In genomic region chr4:16269742-16270522, GRCh38 we compare ENCODE assay signal across 12 cellular contexts. TPM values are rescaled to one million over a fixed set of nuclear protein-coding genes. Genes with fewer than 3 reads are reported as not detected.
DNase-seq lines count a peak whose midpoint lies in the region; ATAC-seq and TF ChIP-seq lines count a peak whose summit lies in the region.
"Had no signal": no experiment of that assay in that cellular context is flagged by ENCODE, and none has a peak within 500 bp of the region (broad histone marks: within the 10 kb centered on the region; RNA-seq: fewer than 3 reads in every experiment).

No MANE protein-coding gene starts in this region.

- POLR2A ChIA-PET in MCF 10A (lab: Yijun Ruan, JAX): interaction anchor here (0.7 kb wide), 1 partner anchor 872 kb away, joined by 3 read pairs; no protein-coding TSS in a partner anchor

- H3K9me3 ChIP-seq in breast epithelium (no peaks in the 10 kb centered on the region), thoracic aorta (no peaks in the 10 kb centered on the region)

- intact Hi-C loops in MCF 10A (cut with micrococcal nuclease) (loop anchor here (10.0 kb wide), 2 partner anchors 315 to 385 kb away; no protein-coding TSS in a partner anchor), breast epithelium (cut with DNase I; ENCODE audit: low total_unique reads) (no loop called here)

- H3K36me3 Mint-ChIP-seq in MCF 10A (ENCODE audit: insufficient read depth, unreplicated experiment): peaks cover 4% of the 10 kb centered on the region

- TF ChIP-seq CTCF in MCF 10A (IDR thresholded peaks at IDR 0.05; ENCODE audit: unreplicated experiment): no peak
- TF ChIP-seq CTCF in breast epithelium (IDR thresholded peaks at IDR 0.05): no peak
- no peak for TF ChIP-seq CTCF in fibroblast of villous mesenchyme (IDR thresholded peaks at IDR 0.05; ENCODE audit: insufficient read depth, low read depth, low read length)
- no peak for TF ChIP-seq CTCF in thoracic aorta (IDR thresholded peaks at IDR 0.05)

- no peak overlapping the region for H3K4me3 Mint-ChIP-seq in MCF 10A (ENCODE audit: unreplicated experiment)

- H3K9me3 Mint-ChIP-seq in MCF 10A (ENCODE audit: unreplicated experiment): no peaks in the 10 kb centered on the region

- ATAC-seq in thoracic aorta (ENCODE audit: insufficient number of reproducible peaks, low FRiP score, low read depth) (peak; percentile 67), GM18519 (IDR thresholded peaks at IDR 0.05; ENCODE audit: low FRiP score, unreplicated experiment) (no peak)

- H3K27ac ChIP-seq in breast epithelium (no peak overlapping the region), thoracic aorta (peak overlapping the region in 1 of 2 donors; percentile 56)
- H3K27ac ChIP-seq: cardiac muscle cell, hepatocyte had no signal

- no peak overlapping the region for H3K4me3 ChIP-seq in breast epithelium
- no peak overlapping the region for H3K4me3 ChIP-seq in fibroblast of villous mesenchyme (ENCODE audit: low read depth, low read length)
- peak overlapping the region; percentile 1 for H3K4me3 ChIP-seq in thoracic aorta
- H3K4me3 ChIP-seq: cardiac muscle cell, hepatocyte had no signal

- H3K27ac Mint-ChIP-seq in MCF 10A (ENCODE audit: low read depth, unreplicated experiment): peak overlapping the region; percentile 2

- no peak for TF ChIP-seq POLR2A in breast epithelium (IDR thresholded peaks at IDR 0.05)

- H3K4me1 Mint-ChIP-seq in MCF 10A (ENCODE audit: insufficient read depth, unreplicated experiment): peaks cover 7% of the 10 kb centered on the region

- BruUV-seq in MCF 10A (replicated peaks; lab: Mats Ljungman, UMichigan): no TSS peak

- no peaks in the 10 kb centered on the region for H3K27me3 Mint-ChIP-seq in MCF 10A (ENCODE audit: insufficient read depth, unreplicated experiment)

- H3K4me1 ChIP-seq in breast epithelium (no peaks in the 10 kb centered on the region), thoracic aorta (ENCODE audit: control insufficient read depth in 1 of 2, low read depth in 2 of 2) (peaks cover 9 to 17% of the 10 kb centered on the region in 2 donors)

- H3K36me3 ChIP-seq in breast epithelium (no peaks in the 10 kb centered on the region), thoracic aorta (no peaks in the 10 kb centered on the region)
- H3K36me3 ChIP-seq: cardiac muscle cell had no signal

- H3K27me3 ChIP-seq in breast epithelium (no peaks in the 10 kb centered on the region), thoracic aorta (replicated peaks; ENCODE audit: insufficient read depth) (no peaks in the 10 kb centered on the region)
- H3K27me3 ChIP-seq: cardiac muscle cell, hepatocyte had no signal

- DNase-seq in MCF 10A (ENCODE audit: unreplicated experiment) (peak; percentile 37), breast epithelium (ENCODE audit: low spot score in 2 of 2) (no peak), T1000 (lab: John Stamatoyannopoulos, UW) (peak; percentile 92), fibroblast of villous mesenchyme (ENCODE audit: low read depth) (peak; percentile 45), thoracic aorta (ENCODE audit: low spot score) (no peak), COLO668 (lab: John Stamatoyannopoulos, UW; ENCODE audit: unreplicated experiment) (no peak), cerebellar cortex (ENCODE audit: low spot score) (no peak)
- DNase-seq: NCI-H1092 treated with DMSO at 0.1 percent for 48 hours; stimulated activated CD4-positive, alpha-beta T cell treated with anti-CD3 and anti-CD28 coated beads, Interleukin-4, amount 100 ng/mL, for 1 hour had no signal

- CTCF ChIA-PET in MCF 10A (lab: Yijun Ruan, JAX): interaction anchor here (0.6 to 0.7 kb wide), 3 partner anchors 22 to 1204 kb away, joined by 3 to 4 read pairs (median 3); no protein-coding TSS in a partner anchor

RNA-seq across cellular contexts. Expression of gene TAPT1, which starts 43.7 kb away (rescaled TPM):
- total RNA-seq in MCF 10A (2022) (22.0 and 27.8 TPM in 2 replicates), breast epithelium (10 to 100 TPM; 39.7 to 52.5 (median 43.0) TPM), fibroblast of villous mesenchyme (19.0 and 28.5 TPM in 2 replicates), thoracic aorta (10 to 100 TPM; 34.4 to 36.0 TPM)

Comparison
In these comparisons a context has a peak if more than half of its experiments do, and no peak if none do; other contexts are left out.
1. DNase-seq: peak in MCF 10A (single experiment), T1000 (single experiment) and fibroblast of villous mesenchyme (single experiment); none in breast epithelium (0 of 2), thoracic aorta (single experiment), COLO668 (single experiment) and cerebellar cortex (single experiment).